In the genomic region with DNA sequence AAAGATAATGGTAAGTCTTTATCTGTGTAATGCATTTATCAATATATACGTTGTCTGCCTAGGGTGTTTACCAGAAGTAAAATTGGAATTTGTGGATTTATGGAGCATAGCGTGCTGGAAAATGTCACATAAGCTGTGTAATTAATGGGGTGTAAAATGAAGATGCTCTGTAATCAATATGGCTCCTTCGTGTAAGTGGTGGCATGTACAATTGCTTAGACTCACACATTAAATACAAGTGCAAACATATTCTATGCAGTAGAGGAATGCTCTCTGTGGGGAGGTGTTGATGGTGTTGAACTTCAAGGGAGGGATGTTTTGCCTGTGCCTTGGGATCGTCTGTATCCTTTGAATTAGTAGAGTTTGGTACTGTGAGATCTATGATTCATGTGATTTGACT, we compare ENCODE assay signal across 26 cellular contexts.
"Had no signal": no experiment of that assay in that cellular context is flagged by ENCODE, and none has a peak within 500 bp of the region (broad histone marks: within the 10 kb centered on the region; RNA-seq: fewer than 3 reads in every experiment).

No MANE protein-coding gene starts in this region.

- H3K27ac ChIP-seq: esophagus muscularis mucosa, foreskin keratinocyte, gastrocnemius medialis, heart left ventricle, WERI-Rb-1 had no signal

- H3K4me3 ChIP-seq: esophagus muscularis mucosa, gastrocnemius medialis, heart left ventricle had no signal

- DNase-seq: activated B cell treated with CpG ODN at 0.5 μM for 24 hours; activated CD4-positive, alpha-beta T cell treated with anti-CD3 and anti-CD28 coated beads for 48 hours; activated CD4-positive, alpha-beta T cell treated with anti-CD3 and anti-CD28 coated beads, Interleukin-2, amount 50 U/mL, for 1 hour; activated CD4-positive, alpha-beta T cell treated with anti-CD3 and anti-CD28 coated beads, Interleukin-2, amount 50 U/mL, for 48 hours; activated CD8-positive, alpha-beta memory T cell treated with anti-CD3 and anti-CD28 coated beads for 24 hours; activated CD8-positive, alpha-beta T cell treated with anti-CD3 and anti-CD28 coated beads for 36 hours; activated effector memory CD4-positive, alpha-beta T cell treated with Interleukin-2 at 50 U/mL for 16 hours; activated gamma-delta T cell treated with Interleukin-2 at 50 U/mL for 16 hours; activated naive CD4-positive, alpha-beta T cell treated with anti-CD3 and anti-CD28 coated beads, Interleukin-2, amount 50 U/mL, for 16 hours; activated naive CD4-positive, alpha-beta T cell treated with Interleukin-2 at 50 U/mL for 16 hours; activated T-cell treated with anti-CD3 and anti-CD28 coated beads, Interleukin-2, amount 50 U/mL, for 4 hours; amniotic stem cell; anterior cingulate cortex; caudate nucleus; cortex of kidney; dermis blood vessel endothelial cell; effector CD4-positive, alpha-beta T cell; effector memory CD8-positive, alpha-beta T cell; erythroblast; foreskin keratinocyte; gastrocnemius medialis; glutamatergic neuron; T1000; WERI-Rb-1 had no signal

- H3K36me3 ChIP-seq: esophagus muscularis mucosa, gastrocnemius medialis, heart left ventricle, WERI-Rb-1 had no signal

- H3K9me3 ChIP-seq: esophagus muscularis mucosa, gastrocnemius medialis, heart left ventricle had no signal
